8 cellular contexts compared by ENCODE assay signal in genomic region chr6:3063733-3064700, GRCh38. TPM values are rescaled to one million over a fixed set of nuclear protein-coding genes. Genes with fewer than 3 reads are reported as not detected.
A peak's percentile ranks its signal among the peaks of the same experiment; 100 is the strongest.
DNase-seq lines count a peak whose midpoint lies in the region; ATAC-seq and TF ChIP-seq lines count a peak whose summit lies in the region.

No MANE protein-coding gene starts in this region.

- intact Hi-C loops in dendritic cell treated with granulocyte-macrophage colony-stimulating factor and Interleukin-4, amounts not matched to agents 40 ng/mL and 50 ng/mL, for 4 days (cut with micrococcal nuclease), result no loop called here

- peak; percentile 98 to 99 for DNase-seq in AML-193 (lab: John Stamatoyannopoulos, UW)
- DNase-seq in NCI-H526 (lab: John Stamatoyannopoulos, UW), result peak; percentile 68 to 89
- peak; percentile 90 for DNase-seq in activated CD4-positive, alpha-beta T cell treated with anti-CD3 and anti-CD28 coated beads, Interleukin-2, amount 50 U/mL, for 4 hours
- DNase-seq in stimulated activated CD4-positive, alpha-beta T cell treated with anti-CD3 and anti-CD28 coated beads, Interleukin-4, amount 100 ng/mL, for 1 hour, result peak; percentile 88

- TF ChIP-seq CTCF in liver (IDR thresholded peaks at IDR 0.05; ENCODE audit: low read depth, low read length, missing input control), result no peak

- peak overlapping the region; percentile 74 to 88 for H3K27ac ChIP-seq in liver (ENCODE audit: low read depth in 1 of 2, low read length in 2 of 2)

- TF ChIP-seq RAD21 in liver (IDR thresholded peaks at IDR 0.05), result no peak

- no peaks in the 10 kb centered on the region for H3K9me3 ChIP-seq in liver (ENCODE audit: control insufficient read depth in 4 of 4, low read length in 3 of 4)

- peak overlapping the region in 1 of 2 donors; percentile 78 for H3K9ac ChIP-seq in liver (ENCODE audit: low read depth in 1 of 2, low read length in 2 of 2)

- H3K9me3 Mint-ChIP-seq in dendritic cell treated with granulocyte-macrophage colony-stimulating factor and Interleukin-4, amounts not matched to agents 40 ng/mL and 50 ng/mL, for 4 days, result no peaks in the 10 kb centered on the region

- H3K4me1 Mint-ChIP-seq in dendritic cell treated with granulocyte-macrophage colony-stimulating factor and Interleukin-4, amounts not matched to agents 40 ng/mL and 50 ng/mL, for 4 days (ENCODE audit: low read depth), result peaks cover 26% of the 10 kb centered on the region

- H3K4me1 ChIP-seq in liver (ENCODE audit: control insufficient read depth in 4 of 4, insufficient read depth in 4 of 4, low read length in 3 of 4), result peaks cover 0 to 13% (median 6%) of the 10 kb centered on the region in 4 donors

- no peaks in the 10 kb centered on the region for H3K36me3 ChIP-seq in liver (ENCODE audit: control insufficient read depth in 4 of 4, insufficient read depth in 3 of 4, low read depth in 1 of 4, low read length in 3 of 4)

- ATAC-seq in GM19025 (IDR thresholded peaks at IDR 0.05; ENCODE audit: low read depth, unreplicated experiment), result peak; percentile 62
- peak; percentile 52 for ATAC-seq in HG03342 (IDR thresholded peaks at IDR 0.05; ENCODE audit: unreplicated experiment)

- H3K27me3 ChIP-seq in liver (ENCODE audit: control insufficient read depth in 4 of 4, insufficient read depth in 4 of 4, low read length in 3 of 4), result no peaks in the 10 kb centered on the region

- peaks cover 21% of the 10 kb centered on the region for H3K36me3 Mint-ChIP-seq in dendritic cell treated with granulocyte-macrophage colony-stimulating factor and Interleukin-4, amounts not matched to agents 40 ng/mL and 50 ng/mL, for 4 days (ENCODE audit: low read depth)

- peaks cover 2% of the 10 kb centered on the region for H3K27me3 Mint-ChIP-seq in dendritic cell treated with granulocyte-macrophage colony-stimulating factor and Interleukin-4, amounts not matched to agents 40 ng/mL and 50 ng/mL, for 4 days

- peak overlapping the region; percentile 87 for H3K4me3 Mint-ChIP-seq in dendritic cell treated with granulocyte-macrophage colony-stimulating factor and Interleukin-4, amounts not matched to agents 40 ng/mL and 50 ng/mL, for 4 days

- H3K27ac Mint-ChIP-seq in dendritic cell treated with granulocyte-macrophage colony-stimulating factor and Interleukin-4, amounts not matched to agents 40 ng/mL and 50 ng/mL, for 4 days, result peak overlapping the region; percentile 85

- WGBS in liver, result 1% methylated on average over 85 of the region's 85 CpGs

- H3K4me3 ChIP-seq in liver (ENCODE audit: low read depth in 1 of 3, low read length in 3 of 3), result peak overlapping the region; percentile 77 to 81 (median 78)

TF ChIP-seq in liver, 16 proteins besides CTCF, POLR2A, EP300 and RAD21:
- no peak for TF ChIP-seq FOXA2 (IDR thresholded peaks at IDR 0.05)
- TF ChIP-seq HNF4G (IDR thresholded peaks at IDR 0.05), result no peak
- peak; percentile 29 for TF ChIP-seq YY1 (IDR thresholded peaks at IDR 0.05)
- no peak for TF ChIP-seq FOXA1 (IDR thresholded peaks at IDR 0.05)
- peak in 1 of 2 donors; percentile 24 for TF ChIP-seq GABPA (IDR thresholded peaks at IDR 0.05 in 1 of 2, conservative IDR thresholded peaks at IDR 0.05 in 1 of 2)
- peak in 1 of 2 donors; percentile 21 for TF ChIP-seq RXRA (IDR thresholded peaks at IDR 0.05)
- peak; percentile 54 for TF ChIP-seq SP1 (IDR thresholded peaks at IDR 0.05)
- TF ChIP-seq ATF3 (IDR thresholded peaks at IDR 0.05), result no peak
- TF ChIP-seq ZBTB33 (IDR thresholded peaks at IDR 0.05), result no peak
- no peak for TF ChIP-seq JUND (IDR thresholded peaks at IDR 0.05)
- TF ChIP-seq TAF1 (conservative IDR thresholded peaks at IDR 0.05), result peak; percentile 59
- no peak for TF ChIP-seq REST (IDR thresholded peaks at IDR 0.05)
- TF ChIP-seq MAX (IDR thresholded peaks at IDR 0.05), result no peak
TF ChIP-seq in liver: peak in this region for 5.

RNA-seq across cellular contexts. Expression of gene RIPK1, which starts 4.3 kb away (rescaled TPM):
- 10 to 100 TPM; 14.0 to 27.2 TPM for total RNA-seq in liver
- polyA plus RNA-seq in liver, result 10 to 100 TPM in 1 of 2 donors, 1 to 10 TPM in 1; 6.7 to 12.6 TPM

RNA-seq across cellular contexts. Expression of gene BPHL, which starts 54.5 kb away (rescaled TPM):
- 10 to 100 TPM; 16.0 to 33.4 TPM for total RNA-seq in liver
- 10 to 100 TPM; 29.6 to 90.8 TPM for polyA plus RNA-seq in liver

Comparison
In these comparisons a context has a peak if more than half of its experiments do, and no peak if none do; other contexts are left out.
1. Peak in every context shown above with its lines: DNase-seq, ATAC-seq, H3K4me3 ChIP-seq and H3K27ac ChIP-seq.